30 cellular contexts compared by ENCODE assay signal in genomic region chr4:108953941-108954340, GRCh38.
"Had no signal": no experiment of that assay in that cellular context is flagged by ENCODE, and none has a peak within 500 bp of the region (broad histone marks: within the 10 kb centered on the region; RNA-seq: fewer than 3 reads in every experiment).

No MANE protein-coding gene starts in this region.

- DNase-seq: activated CD4-positive, alpha-beta memory T cell treated with anti-CD3 and anti-CD28 coated beads, Interleukin-2, amount 10 ng/mL, durations not matched to agents 7 days and 5 days; activated CD4-positive, alpha-beta T cell treated with anti-CD3 and anti-CD28 coated beads for 1 hour; activated CD4-positive, alpha-beta T cell treated with anti-CD3 and anti-CD28 coated beads for 48 hours; activated CD4-positive, CD25-positive, alpha-beta regulatory T cell; activated CD8-positive, alpha-beta memory T cell treated with anti-CD3 and anti-CD28 coated beads for 24 hours; activated CD8-positive, alpha-beta memory T cell treated with anti-CD3 and anti-CD28 coated beads, Interleukin-2, amount 10 ng/mL, durations not matched to agents 7 days and 5 days; activated CD8-positive, alpha-beta memory T cell treated with anti-CD3 and anti-CD28 coated beads, Interleukin-2, amount 50 U/mL, for 48 hours; activated effector memory CD4-positive, alpha-beta T cell treated with Interleukin-2 at 50 U/mL for 16 hours; activated naive CD4-positive, alpha-beta T cell treated with anti-CD3 and anti-CD28 coated beads, Interleukin-2, amount 10 ng/mL, durations not matched to agents 7 days and 5 days; activated T-cell treated with anti-CD3 and anti-CD28 coated beads, Interleukin-2, amount 50 U/mL, for 48 hours; amniotic stem cell; NCI-H1105; NCI-H1436 treated with DMSO at 0.1 percent for 48 hours; NCI-H187; NCI-H2029 treated with DMSO at 0.1 percent for 48 hours; NCI-H2107; NCI-H2171; NCI-H510A; NCI-H526; NCI-H748 treated with DMSO at 0.1 percent for 48 hours; NK-92 treated with Interleukin-12 subunit alpha and Interleukin-12 subunit beta, amount 100 ng/mL, for 24 hours; PC-3; Peyer's patch; RPMI8226; SHP77 treated with DMSO at 0.1 percent for 48 hours; T-helper 1 cell; T-helper 2 cell; T-helper 9 cell had no signal

- H3K4me3 Mint-ChIP-seq: activated CD4-positive, alpha-beta memory T cell treated with anti-CD3 and anti-CD28 coated beads, Interleukin-2, amount 10 ng/mL, durations not matched to agents 7 days and 5 days; activated CD8-positive, alpha-beta memory T cell treated with anti-CD3 and anti-CD28 coated beads, Interleukin-2, amount 10 ng/mL, durations not matched to agents 7 days and 5 days; activated naive CD4-positive, alpha-beta T cell treated with anti-CD3 and anti-CD28 coated beads, Interleukin-2, amount 10 ng/mL, durations not matched to agents 7 days and 5 days; activated naive CD8-positive, alpha-beta T cell; central memory CD8-positive, alpha-beta T cell had no signal

- H3K27me3 Mint-ChIP-seq: central memory CD8-positive, alpha-beta T cell had no signal

- H3K36me3 Mint-ChIP-seq: activated CD8-positive, alpha-beta memory T cell treated with anti-CD3 and anti-CD28 coated beads, Interleukin-2, amount 10 ng/mL, durations not matched to agents 7 days and 5 days; activated naive CD8-positive, alpha-beta T cell had no signal

- H3K9me3 Mint-ChIP-seq: activated CD4-positive, alpha-beta memory T cell treated with anti-CD3 and anti-CD28 coated beads, Interleukin-2, amount 10 ng/mL, durations not matched to agents 7 days and 5 days; activated naive CD4-positive, alpha-beta T cell treated with anti-CD3 and anti-CD28 coated beads, Interleukin-2, amount 10 ng/mL, durations not matched to agents 7 days and 5 days had no signal

- H3K4me1 Mint-ChIP-seq: activated CD4-positive, alpha-beta memory T cell treated with anti-CD3 and anti-CD28 coated beads, Interleukin-2, amount 10 ng/mL, durations not matched to agents 7 days and 5 days; central memory CD8-positive, alpha-beta T cell had no signal

- H3K27ac Mint-ChIP-seq: activated CD4-positive, alpha-beta memory T cell treated with anti-CD3 and anti-CD28 coated beads, Interleukin-2, amount 10 ng/mL, durations not matched to agents 7 days and 5 days; activated CD8-positive, alpha-beta memory T cell treated with anti-CD3 and anti-CD28 coated beads, Interleukin-2, amount 10 ng/mL, durations not matched to agents 7 days and 5 days; activated naive CD4-positive, alpha-beta T cell treated with anti-CD3 and anti-CD28 coated beads, Interleukin-2, amount 10 ng/mL, durations not matched to agents 7 days and 5 days; activated naive CD8-positive, alpha-beta T cell had no signal
